ENCODE assay signal across 1 cellular context in genomic region chr10:133273534-133274143, GRCh38.
TF ChIP-seq lines count a peak whose summit lies in the region.

No MANE protein-coding gene starts in this region.

TF ChIP-seq in GM12878, 131 proteins besides CTCF, POLR2A, EP300 and RAD21 (continued from another document):
- TF ChIP-seq ELK1 (IDR thresholded peaks at IDR 0.05; ENCODE audit: low read depth, low read length) (no peak), JUND (IDR thresholded peaks at IDR 0.05; ENCODE audit: low read depth, low read length) (no peak), MEF2B (IDR thresholded peaks at IDR 0.05; ENCODE audit: partially characterized antibody, poor library complexity, severe bottlenecking) (no peak)
